In the genomic region with DNA sequence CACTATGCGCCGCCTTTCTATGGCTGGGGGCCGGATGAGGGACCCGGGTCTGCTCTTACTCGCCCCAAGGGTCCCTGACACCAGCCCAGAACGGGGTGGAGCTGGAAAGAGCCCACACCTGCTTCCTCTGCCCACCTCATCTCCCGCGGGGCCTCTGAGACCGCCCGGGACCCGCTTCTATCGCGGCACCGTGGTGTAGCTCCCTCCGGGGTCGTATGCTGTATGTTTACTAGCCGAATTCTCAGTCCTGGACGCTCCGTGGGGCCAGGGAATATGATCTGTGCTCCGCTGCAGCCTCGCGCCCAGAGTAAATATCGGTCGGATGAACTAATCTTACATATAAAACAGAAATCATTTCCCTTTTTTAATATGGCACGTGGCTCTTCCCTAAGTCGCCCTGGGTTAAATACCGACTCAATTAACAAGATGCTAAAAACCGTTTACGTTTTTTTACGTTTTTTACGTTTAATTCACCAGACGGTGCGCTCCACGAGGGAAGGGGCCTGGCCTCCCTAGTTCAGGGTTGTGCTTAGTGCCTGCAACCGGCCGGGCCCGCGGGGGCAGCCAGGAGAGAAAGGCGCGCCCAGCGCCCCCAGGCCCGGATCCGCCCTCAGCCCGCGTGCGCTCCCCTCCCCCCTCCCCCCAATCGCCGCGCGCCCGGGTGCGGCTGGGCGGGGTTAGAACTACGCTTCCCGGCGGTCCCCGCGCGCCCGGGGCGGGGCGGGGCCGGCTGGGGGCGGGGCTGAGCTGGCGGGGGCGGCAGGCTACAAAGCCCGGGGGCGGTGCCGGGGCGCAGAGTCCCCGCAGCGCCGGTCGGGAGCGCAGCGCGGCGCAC, we compare ENCODE assay signal across 8 cellular contexts. TPM values are rescaled to one million over a fixed set of nuclear protein-coding genes. Genes with fewer than 3 reads are reported as not detected.
A peak's percentile ranks its signal among the peaks of the same experiment; 100 is the strongest.
DNase-seq lines count a peak whose midpoint lies in the region; ATAC-seq and TF ChIP-seq lines count a peak whose summit lies in the region.

Gene RBM38 (plus strand): TSS at position 793 of the 835 bp plus-strand sequence. CDS start 186 bp downstream, outside the sequence.

- H3K4me3 ChIP-seq in AG04449 (ENCODE audit: low read depth, low read length) (peak within 1 kb of the TSS; percentile 68), mucosa of descending colon (peak within 1 kb of the TSS; percentile 65)

- no peak for TF ChIP-seq CTCF in AG04449 (IDR thresholded peaks at IDR 0.05; ENCODE audit: insufficient read depth, low read length, missing control alignments)
- TF ChIP-seq CTCF in mucosa of descending colon (IDR thresholded peaks at IDR 0.05): no peak

- intact Hi-C loops in mucosa of descending colon (cut with DNase I, micrococcal nuclease): no loop called here

- H3K4me1 ChIP-seq in mucosa of descending colon (ENCODE audit: low read depth): peaks cover 29% of the 10 kb centered on the region

- peak; percentile 55 for ATAC-seq in GM18511 (IDR thresholded peaks at IDR 0.05; ENCODE audit: unreplicated experiment)
- ATAC-seq in HG03097 (IDR thresholded peaks at IDR 0.05; ENCODE audit: low FRiP score, unreplicated experiment): peak; percentile 37
- ATAC-seq in mucosa of descending colon: peak; percentile 76

- CTCF ChIA-PET in AG04449 (lab: Yijun Ruan, JAX): interaction anchor here (0.6 to 2.4 kb wide), 5 partner anchors 9 to 844 kb away, joined by 3 to 13 read pairs (median 9); no protein-coding TSS in a partner anchor

- H3K9me3 ChIP-seq in mucosa of descending colon: no peaks in the 10 kb centered on the region

- DNase-seq in AG04449 (ENCODE audit: low read depth, low spot score) (no peak), NOMO-1 treated with dmso at 0.1 percent for 144 hours (lab: John Stamatoyannopoulos, UW; ENCODE audit: unreplicated experiment) (peak; percentile 61), activated T-cell treated with anti-CD3 and anti-CD28 coated beads for 1 hour (ENCODE audit: low read depth) (peak; percentile 72), epidermal melanocyte (ENCODE audit: insufficient read length, low spot score) (peak; percentile 79), mucosa of descending colon (peak; percentile 80 to 86 (median 86))
- DNase-seq in stimulated activated CD8-positive, alpha-beta memory T cell treated with anti-CD3 and anti-CD28 coated beads, Interleukin-4, amount 100 ng/mL, for 1 hour (ENCODE audit: low read depth in 2 of 2, low spot score in 1 of 2): peak; percentile 51 to 52

- POLR2A ChIA-PET in AG04449 (lab: Yijun Ruan, JAX): interaction anchor here (0.6 to 0.8 kb wide), 3 partner anchors 9 to 307 kb away, joined by 3 read pairs; no protein-coding TSS in a partner anchor

- no peaks in the 10 kb centered on the region for H3K36me3 ChIP-seq in mucosa of descending colon (ENCODE audit: low read depth)

RNA-seq across cellular contexts. Expression of gene RBM38, which starts in this region (rescaled TPM):
- 10 to 100 TPM; 29.5 to 85.5 (median 36.8) TPM for total RNA-seq in mucosa of descending colon
